Comparison of ENCODE assay signal across 8 cellular contexts in genomic region chr7:80428161-80429054, GRCh38.
DNase-seq lines count a peak whose midpoint lies in the region; ATAC-seq and TF ChIP-seq lines count a peak whose summit lies in the region.

No MANE protein-coding gene starts in this region.

- DNase-seq in GM06990 (ENCODE audit: extremely low read depth, insufficient read length) (no peak), Karpas-422 (peak; percentile 41), RPMI8226 (peak; percentile 35), fibroblast of lung (ENCODE audit: low read depth in 2 of 2) (peak; percentile 64 to 82), T1000 (lab: John Stamatoyannopoulos, UW) (no peak), posterior cingulate gyrus (no peak)

- intact Hi-C loops in posterior cingulate gyrus (cut with DNase I): loop anchor here (2.0 to 10.0 kb wide), 2 partner anchors 56 to 230 kb away; no protein-coding TSS in a partner anchor

- H3K79me2 ChIP-seq in Karpas-422 (ENCODE audit: low read length): no peaks in the 10 kb centered on the region
- H3K79me2 ChIP-seq in fibroblast of lung (ENCODE audit: control insufficient read depth, insufficient read depth, low read length): no peaks in the 10 kb centered on the region

- H3K4me1 ChIP-seq in Karpas-422 (ENCODE audit: low read length) (no peaks in the 10 kb centered on the region), fibroblast of lung (ENCODE audit: control insufficient read depth, extremely low read depth, insufficient read depth, low read length) (no peaks in the 10 kb centered on the region), neutrophil (ENCODE audit: control insufficient read depth in 1 of 2, insufficient read depth in 1 of 2, low read depth in 1 of 2, low read length in 1 of 2) (no peaks in the 10 kb centered on the region)

- no peaks in the 10 kb centered on the region for H3K9me2 ChIP-seq in Karpas-422 (replicated peaks; ENCODE audit: insufficient read depth, low read length)

- H3K27me3 ChIP-seq in GM06990 (replicated peaks; ENCODE audit: control insufficient read depth, insufficient read depth, low read length): no peaks in the 10 kb centered on the region
- H3K27me3 ChIP-seq in Karpas-422 (ENCODE audit: low read length): no peaks in the 10 kb centered on the region
- no peaks in the 10 kb centered on the region for H3K27me3 ChIP-seq in fibroblast of lung (ENCODE audit: control insufficient read depth, insufficient read depth, low read length)
- no peaks in the 10 kb centered on the region for H3K27me3 ChIP-seq in neutrophil

- no peaks in the 10 kb centered on the region for H3K9me3 ChIP-seq in Karpas-422 (ENCODE audit: low read length)
- no peaks in the 10 kb centered on the region for H3K9me3 ChIP-seq in fibroblast of lung (ENCODE audit: control insufficient read depth, insufficient read depth, low read depth, low read length)
- H3K9me3 ChIP-seq in neutrophil: no peaks in the 10 kb centered on the region

- H3K27ac ChIP-seq in Karpas-422 (ENCODE audit: low read length) (no peak overlapping the region), fibroblast of lung (ENCODE audit: insufficient read depth, low read length) (no peak overlapping the region), neutrophil (no peak overlapping the region)

- TF ChIP-seq CTCF in GM06990 (IDR thresholded peaks at IDR 0.05; ENCODE audit: insufficient read depth, low read length, poor library complexity, severe bottlenecking) (peak; percentile 43), fibroblast of lung (conservative IDR thresholded peaks at IDR 0.05 in 1 of 2, IDR thresholded peaks at IDR 0.05 in 1 of 2; ENCODE audit: low read depth in 1 of 2, low read length in 2 of 2) (peak; percentile 70 to 74), neutrophil (IDR thresholded peaks at IDR 0.05) (peak; percentile 52)

- H3K4me3 ChIP-seq in GM06990 (replicated peaks; ENCODE audit: low read depth, low read length) (no peak overlapping the region), Karpas-422 (ENCODE audit: low read length) (no peak overlapping the region), fibroblast of lung (replicated peaks in 1 of 4; ENCODE audit: control extremely low read depth in 1 of 4, insufficient read depth in 1 of 4, low read depth in 3 of 4, low read length in 4 of 4) (no peak overlapping the region), neutrophil (ENCODE audit: low read depth in 1 of 2, low read length in 1 of 2) (no peak overlapping the region)

- H3K9ac ChIP-seq in Karpas-422 (ENCODE audit: low read length) (no peak overlapping the region), fibroblast of lung (ENCODE audit: insufficient read depth, low read length) (no peak overlapping the region)

- H3K4me2 ChIP-seq in Karpas-422 (ENCODE audit: low read depth, low read length, poor library complexity, severe bottlenecking): no peak overlapping the region
- H3K4me2 ChIP-seq in fibroblast of lung (ENCODE audit: extremely low read depth, insufficient read depth, low read length): no peak overlapping the region

- no peak overlapping the region for H2AFZ ChIP-seq in Karpas-422 (ENCODE audit: low read length)
- no peak overlapping the region for H2AFZ ChIP-seq in fibroblast of lung (ENCODE audit: low read length)

- H3K36me3 ChIP-seq in GM06990 (ENCODE audit: control insufficient read depth, insufficient read depth, low read length) (no peaks in the 10 kb centered on the region), Karpas-422 (ENCODE audit: insufficient read depth, low read length) (no peaks in the 10 kb centered on the region), fibroblast of lung (ENCODE audit: control insufficient read depth, insufficient read depth, low read length) (no peaks in the 10 kb centered on the region), neutrophil (no peaks in the 10 kb centered on the region)

- no peaks in the 10 kb centered on the region for H4K20me1 ChIP-seq in Karpas-422 (ENCODE audit: insufficient read depth, low read depth, low read length)
- no peaks in the 10 kb centered on the region for H4K20me1 ChIP-seq in fibroblast of lung (ENCODE audit: control insufficient read depth, extremely low read depth, insufficient read depth, low read length)

- no peak for ATAC-seq in HG02840 (IDR thresholded peaks at IDR 0.05; ENCODE audit: low FRiP score, unreplicated experiment)

Comparison
In these comparisons a context has a peak if more than half of its experiments do, and no peak if none do; other contexts are left out.
1. DNase-seq: peak in Karpas-422 (single experiment), RPMI8226 (single experiment) and fibroblast of lung (2 of 2); none in GM06990 (single experiment), T1000 (single experiment) and posterior cingulate gyrus (0 of 10).
2. Peak in every context shown above with its lines, with median percentiles within 50 percentile points of each other: CTCF ChIP-seq.